Comparison of ENCODE assay signal across 23 cellular contexts in genomic region chr1:57091642-57092041, GRCh38.
"Had no signal": no experiment of that assay in that cellular context is flagged by ENCODE, and none has a peak within 500 bp of the region (broad histone marks: within the 10 kb centered on the region; RNA-seq: fewer than 3 reads in every experiment).

No MANE protein-coding gene starts in this region.

- H3K27ac ChIP-seq: RWPE1 had no signal

- ATAC-seq: HepG2, Panc1, PC-3, SK-N-SH treated with all-trans-retinoic acid at 6 μM for 48 hours, T-cell had no signal

- H3K4me3 ChIP-seq: MG63 had no signal

- H3K36me3 ChIP-seq: MG63 had no signal

- H3K27me3 ChIP-seq: MG63 had no signal

- DNase-seq: IMR-90, Karpas-422, KG1, MG63, NCI-H1092, NCI-H1105 treated with DMSO at 0.1 percent for 48 hours, NCI-H1417 treated with DMSO at 0.1 percent for 48 hours, NCI-H146, NCI-H1694 treated with DMSO at 0.1 percent for 48 hours, NCI-H1930, NCI-H2171 treated with DMSO at 0.1 percent for 48 hours, NCI-H345, NCI-H446 treated with DMSO at 0.1 percent for 48 hours, NCI-H524 treated with DMSO at 0.1 percent for 48 hours, NCI-H69, NCI-H774, PC-3, SHP77, T-cell had no signal

- H3K9me3 ChIP-seq: MG63 had no signal
